ENCODE assay signal across 8 cellular contexts in genomic region chr6:111804627-111805235, GRCh38.
DNase-seq lines count a peak whose midpoint lies in the region; ATAC-seq and TF ChIP-seq lines count a peak whose summit lies in the region.

No MANE protein-coding gene starts in this region.

- no peaks in the 10 kb centered on the region for H3K9me3 ChIP-seq in esophagus squamous epithelium

- H3K36me3 ChIP-seq in esophagus squamous epithelium: no peaks in the 10 kb centered on the region

- H3K27ac ChIP-seq in esophagus squamous epithelium: peak overlapping the region; percentile 39 to 70 (median 50)

- 35 to 51% methylated on average over 8 of the region's 8 CpGs for WGBS in esophagus squamous epithelium, 2 donors

- peaks cover 0 to 40% (median 12%) of the 10 kb centered on the region in 3 donors for H3K4me1 ChIP-seq in esophagus squamous epithelium

- no peak overlapping the region for H3K4me3 ChIP-seq in esophagus squamous epithelium
- no peak overlapping the region for H3K4me3 ChIP-seq in skeletal muscle cell (ENCODE audit: low read depth, low read length)

- no peaks in the 10 kb centered on the region for H3K27me3 ChIP-seq in esophagus squamous epithelium

- peak; percentile 76 for ATAC-seq in HG03342 (IDR thresholded peaks at IDR 0.05; ENCODE audit: unreplicated experiment)

- peak in 1 of 4 donors; percentile 22 for TF ChIP-seq POLR2A in esophagus squamous epithelium (IDR thresholded peaks at IDR 0.05)

- intact Hi-C loops in esophagus squamous epithelium (cut with DNase I): no loop called here

- no peak for TF ChIP-seq CTCF in esophagus squamous epithelium (IDR thresholded peaks at IDR 0.05)

- peak; percentile 50 to 70 for DNase-seq in activated CD8-positive, alpha-beta memory T cell treated with anti-CD3 and anti-CD28 coated beads for 4 hours (ENCODE audit: low read depth in 2 of 2)
- no peak for DNase-seq in activated CD8-positive, alpha-beta memory T cell treated with anti-CD3 and anti-CD28 coated beads for 24 hours
- DNase-seq in activated CD4-positive, alpha-beta T cell treated with anti-CD3 and anti-CD28 coated beads, Interleukin-2, amount 50 U/mL, for 48 hours: peak; percentile 60 to 70
- no peak for DNase-seq in esophagus squamous epithelium (lab: John Stamatoyannopoulos, UW)
- DNase-seq in skeletal muscle cell (ENCODE audit: low read depth): peak; percentile 78
- no peak for DNase-seq in superior temporal gyrus (ENCODE audit: extremely low spot score)
- DNase-seq in NOMO-1 treated with dmso at 0.1 percent for 144 hours (lab: John Stamatoyannopoulos, UW; ENCODE audit: unreplicated experiment): no peak

Comparison
In these comparisons a context has a peak if more than half of its experiments do, and no peak if none do; other contexts are left out.
1. DNase-seq: peak in activated CD8-positive, alpha-beta memory T cell treated with anti-CD3 and anti-CD28 coated beads for 4 hours (2 of 2), activated CD4-positive, alpha-beta T cell treated with anti-CD3 and anti-CD28 coated beads, Interleukin-2, amount 50 U/mL, for 48 hours (2 of 2) and skeletal muscle cell (single experiment); none in activated CD8-positive, alpha-beta memory T cell treated with anti-CD3 and anti-CD28 coated beads for 24 hours (single experiment), esophagus squamous epithelium (single experiment), superior temporal gyrus (single experiment) and NOMO-1 treated with dmso at 0.1 percent for 144 hours (single experiment).